In the genomic region with DNA sequence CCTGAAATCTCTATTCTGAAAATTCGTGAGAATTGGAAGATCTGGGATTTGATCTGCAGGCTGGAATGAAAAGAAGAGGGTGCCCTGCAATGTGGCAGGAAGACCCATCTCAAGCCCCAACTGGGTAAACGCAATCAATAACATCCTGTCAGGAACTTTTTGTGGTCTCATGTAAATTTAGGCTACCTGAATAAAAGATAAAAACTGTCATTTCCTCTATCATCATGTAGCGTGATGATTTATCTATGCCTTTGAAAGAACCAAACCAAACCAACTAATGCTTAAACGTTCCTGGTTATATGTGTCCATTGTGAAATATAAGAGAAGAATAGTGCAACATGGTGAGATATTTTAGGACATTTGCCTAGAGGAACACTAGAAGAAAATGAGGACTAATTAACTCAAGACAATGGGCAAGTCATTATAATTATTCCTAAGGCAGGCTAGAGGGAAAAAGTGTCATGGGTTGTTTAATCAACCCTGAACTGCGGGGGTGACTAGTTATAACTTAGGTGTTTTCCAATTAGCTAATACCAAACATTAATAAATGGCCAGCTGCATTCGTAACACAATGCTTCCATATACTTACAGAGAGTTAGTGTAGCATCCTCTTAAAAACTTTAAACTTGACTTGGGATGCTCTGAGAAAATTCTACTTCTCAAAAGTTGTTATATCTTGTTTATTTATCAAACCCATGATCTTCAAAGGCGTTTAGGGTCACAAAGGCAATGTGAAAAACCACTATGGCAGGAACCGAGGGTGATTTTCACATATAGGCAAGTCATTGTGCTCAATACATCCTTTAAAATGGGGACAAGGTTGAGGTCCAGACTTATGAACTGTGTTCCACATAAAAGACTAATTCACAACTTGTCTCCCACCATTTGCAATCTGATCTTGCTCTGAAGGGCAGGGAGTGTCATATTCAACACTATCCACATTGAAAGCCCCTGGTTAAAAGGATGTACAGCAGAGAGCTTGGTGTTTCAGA, we compare ENCODE assay signal across 1 cellular context.
TF ChIP-seq lines count a peak whose summit lies in the region.

No MANE protein-coding gene starts in this region.

TF ChIP-seq in H1, 55 proteins besides CTCF, POLR2A, EP300 and RAD21:
- TF ChIP-seq POLR2AphosphoS5 (IDR thresholded peaks at IDR 0.05; ENCODE audit: low read depth, low read length) (no peak), RFX5 (IDR thresholded peaks at IDR 0.05; ENCODE audit: borderline replicate concordance, low read depth, low read length) (no peak), SAP30 (IDR thresholded peaks at IDR 0.05; ENCODE audit: insufficient read depth, insufficient replicate concordance, low read length) (no peak), FOSL1 (IDR thresholded peaks at IDR 0.05; ENCODE audit: insufficient read depth, low read depth, low read length) (no peak), SP4 (IDR thresholded peaks at IDR 0.05; ENCODE audit: low read length) (no peak), CBX5 (IDR thresholded peaks at IDR 0.05; ENCODE audit: low read depth, low read length) (no peak)
TF ChIP-seq in H1: peak in this region for 0.
